Comparison of ENCODE assay signal across 8 cellular contexts in genomic region chr7:130069978-130070899, GRCh38. TPM values are rescaled to one million over a fixed set of nuclear protein-coding genes. Genes with fewer than 3 reads are reported as not detected.
DNase-seq lines count a peak whose midpoint lies in the region; ATAC-seq and TF ChIP-seq lines count a peak whose summit lies in the region.

TSS of gene KLHDC10 (plus strand) at chr7:130070534. CDS start at chr7:130070644, 110 bp downstream.

- no peaks in the 10 kb centered on the region for H3K9me3 ChIP-seq in spleen

- peak; percentile 98 for ATAC-seq in GM19023 (IDR thresholded peaks at IDR 0.05; ENCODE audit: unreplicated experiment)
- ATAC-seq in HG03280 (IDR thresholded peaks at IDR 0.05; ENCODE audit: unreplicated experiment), result peak; percentile 97

- intact Hi-C loops in spleen (cut with DNase I; ENCODE audit: low total_unique reads), result loop anchor here (10.0 kb wide), 1 partner anchor 685 kb away; no protein-coding TSS in a partner anchor

- TF ChIP-seq POLR2A in spleen (IDR thresholded peaks at IDR 0.05), result no peak

- peak in 1 of 11 experiments; percentile 25 for TF ChIP-seq CTCF in spleen (IDR thresholded peaks at IDR 0.05 in 8 of 11, conservative IDR thresholded peaks at IDR 0.05 in 3 of 11)

- no peaks in the 10 kb centered on the region for H3K36me3 Mint-ChIP-seq in immature natural killer cell

- 0 to 1% (median 1%) methylated on average over 48 to 57 of the region's 57 CpGs for WGBS in spleen, 5 donors

- peaks cover 41 to 50% of the 10 kb centered on the region in 2 donors for H3K4me1 Mint-ChIP-seq in immature natural killer cell

- no peaks in the 10 kb centered on the region for H3K36me3 ChIP-seq in spleen

- H3K9me3 Mint-ChIP-seq in immature natural killer cell, result no peaks in the 10 kb centered on the region

- DNase-seq in AG08396 (ENCODE audit: low spot score) (peak; percentile 98), NCI-H345 treated with DMSO at 0.1 percent for 48 hours (lab: John Stamatoyannopoulos, UW; ENCODE audit: unreplicated experiment) (peak; percentile 98), immature natural killer cell (peak; percentile 96 to 97 (median 97)), spleen (peak; percentile 99)
- peak; percentile 88 to 90 (median 89) for DNase-seq in activated CD4-positive, CD25-positive, alpha-beta regulatory T cell (lab: John Stamatoyannopoulos, UW)
- DNase-seq in central memory CD4-positive, alpha-beta T cell, result peak; percentile 97

- H3K4me3 ChIP-seq in spleen, result peak within 1 kb of the TSS; percentile 69 to 98 (median 94)

- H3K27me3 ChIP-seq in spleen (replicated peaks in 1 of 7), result no peaks in the 10 kb centered on the region

- H3K27ac Mint-ChIP-seq in immature natural killer cell, result peak within 1 kb of the TSS; percentile 85 to 95 (median 87)

- peaks cover 5 to 11% (median 6%) of the 10 kb centered on the region in 3 donors for H3K27me3 Mint-ChIP-seq in immature natural killer cell (ENCODE audit: low read depth in 3 of 3)

- peaks cover 27 to 59% (median 48%) of the 10 kb centered on the region in 6 donors for H3K4me1 ChIP-seq in spleen

- H3K27ac ChIP-seq in spleen, result peak within 1 kb of the TSS; percentile 77 to 92 (median 90)

- peak within 1 kb of the TSS; percentile 84 to 96 (median 90) for H3K4me3 Mint-ChIP-seq in immature natural killer cell

RNA-seq across cellular contexts. Expression of gene KLHDC10, which starts in this region (rescaled TPM):
- polyA plus RNA-seq in immature natural killer cell, result 1 to 10 TPM in 2 of 3 donors, under 1 TPM in 1; 0.99 to 2.7 (median 1.7) TPM
- total RNA-seq in spleen, result 10 to 100 TPM; 21.2 to 33.7 (median 22.1) TPM
- polyA plus RNA-seq in spleen, result 1 to 10 TPM; 4.8 to 7.1 (median 5.9) TPM

Comparison
In these comparisons a context has a peak if more than half of its experiments do, and no peak if none do; other contexts are left out.
1. Peak in every context shown above with its lines: DNase-seq, ATAC-seq, H3K4me3 ChIP-seq and H3K27ac ChIP-seq.